Comparison of ENCODE assay signal across 22 cellular contexts in genomic region chr12:122747224-122748175, GRCh38. TPM values are rescaled to one million over a fixed set of nuclear protein-coding genes. Genes with fewer than 3 reads are reported as not detected.
DNase-seq lines count a peak whose midpoint lies in the region; FAIRE-seq and TF ChIP-seq lines count a peak whose summit lies in the region.
"Had no signal": no experiment of that assay in that cellular context is flagged by ENCODE, and none has a peak within 500 bp of the region (broad histone marks: within the 10 kb centered on the region; RNA-seq: fewer than 3 reads in every experiment).

No MANE protein-coding gene starts in this region.

- H3K36me3 ChIP-seq in keratinocyte (ENCODE audit: control insufficient read depth in 2 of 2, extremely low read depth in 1 of 2, insufficient read depth in 2 of 2, low read length in 2 of 2) = no peaks in the 10 kb centered on the region
- H3K36me3 ChIP-seq: neural progenitor cell, prostate gland, vagina had no signal

- H3K9me1 ChIP-seq in keratinocyte (ENCODE audit: control insufficient read depth, extremely low read depth, insufficient read depth, low read length) = no peaks in the 10 kb centered on the region

- no peak overlapping the region for H3K4me3 ChIP-seq in keratinocyte (ENCODE audit: control insufficient read depth in 2 of 3, extremely low read depth in 1 of 3, insufficient read depth in 2 of 3, low read depth in 1 of 3, low read length in 3 of 3)
- H3K4me3 ChIP-seq: lung, neural progenitor cell, prostate gland, vagina had no signal

- no peaks in the 10 kb centered on the region for H4K20me1 ChIP-seq in keratinocyte (ENCODE audit: control insufficient read depth, extremely low read depth, insufficient read depth, low read length)

- dilution Hi-C loops in keratinocyte (cut with MboI; ENCODE audit: extremely low pct_ligation_motif_present, low sequenced_read_pairs) = no loop called here

- H3K9ac ChIP-seq in keratinocyte (ENCODE audit: control insufficient read depth, extremely low read depth, insufficient read depth, low read length) = no peak overlapping the region
- H3K9ac ChIP-seq: neural progenitor cell had no signal

- no peaks in the 10 kb centered on the region for H3K79me2 ChIP-seq in keratinocyte (ENCODE audit: control insufficient read depth, insufficient read depth, low read length)

- H3K9me3 ChIP-seq in keratinocyte (ENCODE audit: control insufficient read depth, low read depth, low read length) = no peaks in the 10 kb centered on the region
- H3K9me3 ChIP-seq: prostate gland, vagina had no signal

- no peak for TF ChIP-seq CTCF in keratinocyte (optimal IDR thresholded peaks at IDR 0.05 in 1 of 3, IDR thresholded peaks at IDR 0.05 in 1 of 3, conservative IDR thresholded peaks at IDR 0.05 in 1 of 3; ENCODE audit: extremely low read depth in 1 of 3, insufficient read depth in 2 of 3, low read length in 3 of 3)

- no peak for FAIRE-seq in keratinocyte (lab: Jason Lieb, UNC)
- FAIRE-seq: GM18507 had no signal

- no peaks in the 10 kb centered on the region for H3K27me3 ChIP-seq in keratinocyte (ENCODE audit: control insufficient read depth, extremely low read depth, insufficient read depth, low read length)
- H3K27me3 ChIP-seq: neural progenitor cell, vagina had no signal

- no peak overlapping the region for H3K27ac ChIP-seq in keratinocyte (ENCODE audit: control insufficient read depth, insufficient read depth, low read length)
- H3K27ac ChIP-seq: neural progenitor cell, vagina had no signal

- H2AFZ ChIP-seq in keratinocyte (ENCODE audit: control insufficient read depth, low read length) = peak overlapping the region; percentile 45
- H2AFZ ChIP-seq: neural progenitor cell had no signal

- peaks cover 7% of the 10 kb centered on the region for H3K4me1 ChIP-seq in keratinocyte (ENCODE audit: control insufficient read depth, extremely low read depth, insufficient read depth, low read length)
- H3K4me1 ChIP-seq: prostate gland, vagina had no signal

- no peak overlapping the region for H3K4me2 ChIP-seq in keratinocyte (ENCODE audit: control insufficient read depth, extremely low read depth, insufficient read depth, low read depth, low read length)
- H3K4me2 ChIP-seq: neural progenitor cell had no signal

- peak; percentile 62 for DNase-seq in CD1c-positive myeloid dendritic cell (ENCODE audit: extremely low spot score)
- DNase-seq in OCI-M1 (lab: John Stamatoyannopoulos, UW) = peak; percentile 21
- no peak for DNase-seq in keratinocyte (ENCODE audit: low read depth, low spot score)
- no peak for DNase-seq in NCI-H524 treated with DMSO at 0.1 percent for 48 hours (lab: John Stamatoyannopoulos, UW)
- DNase-seq in AG20443 (ENCODE audit: low spot score) = no peak
- DNase-seq in activated CD4-positive, alpha-beta T cell treated with anti-CD3 and anti-CD28 coated beads for 48 hours = no peak
- DNase-seq: activated B cell treated with CpG ODN at 0.5 μM for 24 hours; activated CD4-positive, alpha-beta T cell treated with anti-CD3 and anti-CD28 coated beads, Interleukin-2, amount 50 U/mL, for 48 hours; activated gamma-delta T cell; activated naive CD8-positive, alpha-beta T cell treated with anti-CD3 and anti-CD28 coated beads, Interleukin-2, amount 50 U/mL, for 24 hours; CD4-positive, CD25-positive, alpha-beta regulatory T cell; DMS 273 treated with DMSO at 0.1 percent for 48 hours; effector CD8-positive, alpha-beta T cell; HCEC 1CT; islet precursor cell; NCI-H526 had no signal

RNA-seq across cellular contexts. Expression of gene DENR, which starts 5.1 kb away (rescaled TPM):
- polyA plus RNA-seq in keratinocyte = 31.1 to 59.8 TPM (median 37.8 TPM) in 3 replicates
- polyA plus RNA-seq in keratinocyte (2011; ENCODE audit: low read depth) = 135 TPM
- 37.4 and 53.6 TPM in 2 replicates for polyA plus RNA-seq in keratinocyte (2011; cell fraction: cytosol; rRNA removed)
- polyA plus RNA-seq in keratinocyte (2011; cell fraction: nucleus; rRNA removed) = 25.7 and 34.7 TPM in 2 replicates
- polyA plus RNA-seq in keratinocyte (2012; ENCODE audit: low replicate concordance) = 36.3 and 52.4 TPM in 2 replicates
- polyA minus RNA-seq in keratinocyte = 7.7 to 19.5 TPM (median 9.3 TPM) in 3 replicates
- 18.2 TPM for polyA minus RNA-seq in keratinocyte (2011; cell fraction: cytosol; rRNA and poly(A)+ RNA removed)
- polyA minus RNA-seq in keratinocyte (2011; cell fraction: nucleus; rRNA and poly(A)+ RNA removed) = 8.3 and 13.5 TPM in 2 replicates

RNA-seq across cellular contexts. Expression of gene HCAR1, which starts 16.9 kb away (rescaled TPM):
- polyA plus RNA-seq in keratinocyte = 0.03 to 0.10 TPM (median 0.07 TPM) in 3 replicates
- polyA plus RNA-seq in keratinocyte (2011; ENCODE audit: low read depth) = not detected
- polyA plus RNA-seq in keratinocyte (2011; cell fraction: cytosol; rRNA removed) = 0.02 and 0.04 TPM in 2 replicates
- polyA plus RNA-seq in keratinocyte (2011; cell fraction: nucleus; rRNA removed) = 0.08 and 0.15 TPM in 2 replicates
- 0.16 TPM in 1 of 2 replicates, not detected in the other for polyA plus RNA-seq in keratinocyte (2012; ENCODE audit: low replicate concordance)
- 0.10 to 0.36 TPM (median 0.20 TPM) in 3 replicates for polyA minus RNA-seq in keratinocyte
- polyA minus RNA-seq in keratinocyte (2011; cell fraction: cytosol; rRNA and poly(A)+ RNA removed) = not detected
- polyA minus RNA-seq in keratinocyte (2011; cell fraction: nucleus; rRNA and poly(A)+ RNA removed) = not detected in 2 replicates
- polyA plus RNA-seq: CD4-positive, CD25-positive, alpha-beta regulatory T cell had no signal

RNA-seq across cellular contexts. Expression of gene CCDC62, which starts 26.9 kb away (rescaled TPM):
- 0.17 to 0.35 TPM (median 0.23 TPM) in 3 replicates for polyA plus RNA-seq in keratinocyte
- 1.2 TPM for polyA plus RNA-seq in keratinocyte (2011; ENCODE audit: low read depth)
- polyA plus RNA-seq in keratinocyte (2011; cell fraction: cytosol; rRNA removed) = 0.08 and 0.21 TPM in 2 replicates
- polyA plus RNA-seq in keratinocyte (2011; cell fraction: nucleus; rRNA removed) = 0.91 and 1.1 TPM in 2 replicates
- polyA plus RNA-seq in keratinocyte (2012; ENCODE audit: low replicate concordance) = 0.11 and 0.41 TPM in 2 replicates
- 0.10 to 0.45 TPM in 2 of 3 replicates, not detected in the other for polyA minus RNA-seq in keratinocyte
- polyA minus RNA-seq in keratinocyte (2011; cell fraction: cytosol; rRNA and poly(A)+ RNA removed) = 1.2 TPM
- 0.11 and 0.70 TPM in 2 replicates for polyA minus RNA-seq in keratinocyte (2011; cell fraction: nucleus; rRNA and poly(A)+ RNA removed)

RNA-seq across cellular contexts. Expression of gene HCAR3, which starts 30.9 kb away (rescaled TPM):
- 2.8 to 13.9 TPM (median 12.1 TPM) in 3 replicates for polyA plus RNA-seq in keratinocyte
- polyA plus RNA-seq in keratinocyte (2011; ENCODE audit: low read depth) = 5.5 TPM
- 3.0 and 3.2 TPM in 2 replicates for polyA plus RNA-seq in keratinocyte (2011; cell fraction: cytosol; rRNA removed)
- 31.3 and 43.0 TPM in 2 replicates for polyA plus RNA-seq in keratinocyte (2011; cell fraction: nucleus; rRNA removed)
- 1.8 and 9.0 TPM in 2 replicates for polyA plus RNA-seq in keratinocyte (2012; ENCODE audit: low replicate concordance)
- 1.6 to 30.6 TPM (median 17.7 TPM) in 3 replicates for polyA minus RNA-seq in keratinocyte
- 1.5 TPM for polyA minus RNA-seq in keratinocyte (2011; cell fraction: cytosol; rRNA and poly(A)+ RNA removed)
- 14.2 and 20.9 TPM in 2 replicates for polyA minus RNA-seq in keratinocyte (2011; cell fraction: nucleus; rRNA and poly(A)+ RNA removed)
- polyA plus RNA-seq: AG04450; CD4-positive, CD25-positive, alpha-beta regulatory T cell had no signal

RNA-seq across cellular contexts. Expression of gene HCAR2, which starts 44.3 kb away (rescaled TPM):
- 8.8 to 30.1 TPM (median 18.3 TPM) in 3 replicates for polyA plus RNA-seq in keratinocyte
- polyA plus RNA-seq in keratinocyte (2011; ENCODE audit: low read depth) = 5.5 TPM
- polyA plus RNA-seq in keratinocyte (2011; cell fraction: cytosol; rRNA removed) = 5.5 and 6.0 TPM in 2 replicates
- 55.9 and 66.7 TPM in 2 replicates for polyA plus RNA-seq in keratinocyte (2011; cell fraction: nucleus; rRNA removed)
- polyA plus RNA-seq in keratinocyte (2012; ENCODE audit: low replicate concordance) = 5.0 and 14.9 TPM in 2 replicates
- 10.9 to 46.7 TPM (median 20.8 TPM) in 3 replicates for polyA minus RNA-seq in keratinocyte
- polyA minus RNA-seq in keratinocyte (2011; cell fraction: cytosol; rRNA and poly(A)+ RNA removed) = 2.7 TPM
- polyA minus RNA-seq in keratinocyte (2011; cell fraction: nucleus; rRNA and poly(A)+ RNA removed) = 30.8 and 36.6 TPM in 2 replicates
- polyA plus RNA-seq: AG04450; CD4-positive, CD25-positive, alpha-beta regulatory T cell had no signal

Comparison
In these comparisons a context has a peak if more than half of its experiments do, and no peak if none do; other contexts are left out.
1. DNase-seq: peak in CD1c-positive myeloid dendritic cell (single experiment) and OCI-M1 (single experiment); none in keratinocyte (single experiment), NCI-H524 treated with DMSO at 0.1 percent for 48 hours (single experiment), AG20443 (single experiment) and activated CD4-positive, alpha-beta T cell treated with anti-CD3 and anti-CD28 coated beads for 48 hours (single experiment).